Comparison of ENCODE assay signal across 8 cellular contexts in genomic region chr11:43358308-43358669, GRCh38. TPM values are rescaled to one million over a fixed set of nuclear protein-coding genes. Genes with fewer than 3 reads are reported as not detected.
A peak's percentile ranks its signal among the peaks of the same experiment; 100 is the strongest.
DNase-seq lines count a peak whose midpoint lies in the region; ATAC-seq, FAIRE-seq and TF ChIP-seq lines count a peak whose summit lies in the region.

No MANE protein-coding gene starts in this region.

- H3K4me3 ChIP-seq in kidney (ENCODE audit: low read length in 2 of 2) (peak overlapping the region; percentile 84 to 91), thyroid gland (replicated peaks in 1 of 3) (peak overlapping the region; percentile 36 to 70 (median 59))

- H3K4me1 ChIP-seq in kidney (ENCODE audit: control insufficient read depth in 1 of 2, insufficient read depth in 1 of 2, low read depth in 1 of 2, low read length in 2 of 2) (peaks cover 12 to 13% of the 10 kb centered on the region in 2 donors), thyroid gland (peaks cover 36 to 38% of the 10 kb centered on the region in 2 donors)

- no peak for ATAC-seq in activated naive CD8-positive, alpha-beta T cell treated with anti-CD3 and anti-CD28 coated beads, Interleukin-2, amount 10 ng/mL, durations not matched to agents 7 days and 5 days (ENCODE audit: low read depth)
- ATAC-seq in GM18907 (IDR thresholded peaks at IDR 0.05; ENCODE audit: unreplicated experiment) (no peak), HG03442 (IDR thresholded peaks at IDR 0.05; ENCODE audit: unreplicated experiment) (no peak)

- DNase-seq in activated naive CD4-positive, alpha-beta T cell treated with anti-CD3 and anti-CD28 coated beads, Interleukin-2, amount 10 ng/mL, durations not matched to agents 7 days and 5 days, result no peak
- no peak for DNase-seq in activated naive CD4-positive, alpha-beta T cell treated with Interleukin-2 at 50 U/mL for 16 hours
- no peak for DNase-seq in activated naive CD8-positive, alpha-beta T cell treated with anti-CD3 and anti-CD28 coated beads, Interleukin-2, amount 10 ng/mL, durations not matched to agents 7 days and 5 days
- no peak for DNase-seq in kidney
- no peak for DNase-seq in thyroid gland
- no peak for DNase-seq in DMS114 treated with DMSO at 0.1 percent for 48 hours (lab: John Stamatoyannopoulos, UW; ENCODE audit: unreplicated experiment)

- H3K4me3 Mint-ChIP-seq in activated naive CD4-positive, alpha-beta T cell treated with anti-CD3 and anti-CD28 coated beads, Interleukin-2, amount 10 ng/mL, durations not matched to agents 7 days and 5 days, result peak overlapping the region; percentile 94
- peak overlapping the region; percentile 97 for H3K4me3 Mint-ChIP-seq in activated naive CD8-positive, alpha-beta T cell treated with anti-CD3 and anti-CD28 coated beads, Interleukin-2, amount 10 ng/mL, durations not matched to agents 7 days and 5 days

- H3K27ac ChIP-seq in kidney (ENCODE audit: low read depth in 2 of 2, low read length in 2 of 2) (peak overlapping the region in 1 of 2 donors; percentile 92), thyroid gland (peak overlapping the region; percentile 3 to 86 (median 77))

- no peak for TF ChIP-seq POLR2A in thyroid gland (IDR thresholded peaks at IDR 0.05)

- H3K36me3 ChIP-seq in kidney (ENCODE audit: control insufficient read depth in 1 of 2, insufficient read depth in 2 of 2, low read length in 2 of 2) (no peaks in the 10 kb centered on the region), thyroid gland (no peaks in the 10 kb centered on the region)

- WGBS in thyroid gland, 2 donors, result 4 to 5% methylated on average over 7 of the region's 7 CpGs

- no peaks in the 10 kb centered on the region for H3K9me3 Mint-ChIP-seq in activated naive CD4-positive, alpha-beta T cell treated with anti-CD3 and anti-CD28 coated beads, Interleukin-2, amount 10 ng/mL, durations not matched to agents 7 days and 5 days
- H3K9me3 Mint-ChIP-seq in activated naive CD8-positive, alpha-beta T cell treated with anti-CD3 and anti-CD28 coated beads, Interleukin-2, amount 10 ng/mL, durations not matched to agents 7 days and 5 days, result no peaks in the 10 kb centered on the region

- no peak for TF ChIP-seq CTCF in kidney (IDR thresholded peaks at IDR 0.05; ENCODE audit: borderline replicate concordance, extremely low read depth, insufficient read depth)
- no peak for TF ChIP-seq CTCF in thyroid gland (IDR thresholded peaks at IDR 0.05)

- H3K9ac ChIP-seq in kidney (ENCODE audit: low read length in 2 of 2), result peak overlapping the region; percentile 83 to 86

- H3K27me3 Mint-ChIP-seq in activated naive CD4-positive, alpha-beta T cell treated with anti-CD3 and anti-CD28 coated beads, Interleukin-2, amount 10 ng/mL, durations not matched to agents 7 days and 5 days, result peaks cover 4% of the 10 kb centered on the region
- no peaks in the 10 kb centered on the region for H3K27me3 Mint-ChIP-seq in activated naive CD8-positive, alpha-beta T cell treated with anti-CD3 and anti-CD28 coated beads, Interleukin-2, amount 10 ng/mL, durations not matched to agents 7 days and 5 days

- H3K36me3 Mint-ChIP-seq in activated naive CD4-positive, alpha-beta T cell treated with anti-CD3 and anti-CD28 coated beads, Interleukin-2, amount 10 ng/mL, durations not matched to agents 7 days and 5 days, result peaks cover 8% of the 10 kb centered on the region
- peaks cover 2% of the 10 kb centered on the region for H3K36me3 Mint-ChIP-seq in activated naive CD8-positive, alpha-beta T cell treated with anti-CD3 and anti-CD28 coated beads, Interleukin-2, amount 10 ng/mL, durations not matched to agents 7 days and 5 days

- no peak for FAIRE-seq in kidney (lab: Jason Lieb, UNC)

- H3K9me3 ChIP-seq in kidney (ENCODE audit: control insufficient read depth in 1 of 2, low read length in 2 of 2) (no peaks in the 10 kb centered on the region), thyroid gland (no peaks in the 10 kb centered on the region)

- H3K27ac Mint-ChIP-seq in activated naive CD4-positive, alpha-beta T cell treated with anti-CD3 and anti-CD28 coated beads, Interleukin-2, amount 10 ng/mL, durations not matched to agents 7 days and 5 days, result peak overlapping the region; percentile 97
- peak overlapping the region; percentile 97 for H3K27ac Mint-ChIP-seq in activated naive CD8-positive, alpha-beta T cell treated with anti-CD3 and anti-CD28 coated beads, Interleukin-2, amount 10 ng/mL, durations not matched to agents 7 days and 5 days

- CTCF ChIA-PET in activated naive CD4-positive, alpha-beta T cell treated with anti-CD3 and anti-CD28 coated beads, Interleukin-2, amount 10 ng/mL, durations not matched to agents 7 days and 5 days (lab: Charles Lee), result interaction anchor here (2.2 kb wide), 1 partner anchor 46 kb away, joined by 14 read pairs; the partner anchor contains the start of gene API5

- peaks cover 39% of the 10 kb centered on the region for H3K4me1 Mint-ChIP-seq in activated naive CD4-positive, alpha-beta T cell treated with anti-CD3 and anti-CD28 coated beads, Interleukin-2, amount 10 ng/mL, durations not matched to agents 7 days and 5 days
- peaks cover 25% of the 10 kb centered on the region for H3K4me1 Mint-ChIP-seq in activated naive CD8-positive, alpha-beta T cell treated with anti-CD3 and anti-CD28 coated beads, Interleukin-2, amount 10 ng/mL, durations not matched to agents 7 days and 5 days

- intact Hi-C loops in kidney (cut with DNase I), result no loop called here
- intact Hi-C loops in thyroid gland (cut with DNase I), result no loop called here

- no peaks in the 10 kb centered on the region for H3K27me3 ChIP-seq in thyroid gland

- POLR2A ChIA-PET in activated naive CD8-positive, alpha-beta T cell treated with anti-CD3 and anti-CD28 coated beads, Interleukin-2, amount 10 ng/mL, durations not matched to agents 7 days and 5 days (lab: Charles Lee), result interaction anchor here (0.6 to 2.5 kb wide), 11 partner anchors 11 to 322 kb away, joined by 3 to 52 read pairs (median 5); partner anchors contain the start of genes API5 and HSD17B12

RNA-seq across cellular contexts. Expression of gene TTC17, which starts 0.4 kb away (rescaled TPM):
- total RNA-seq in activated naive CD8-positive, alpha-beta T cell treated with anti-CD3 and anti-CD28 coated beads, Interleukin-2, amount 10 ng/mL, durations not matched to agents 7 days and 5 days, result 10 to 100 TPM; 87.6 to 89.6 TPM
- 76.5 TPM for total RNA-seq in kidney
- 26.2 TPM for polyA plus RNA-seq in kidney (ENCODE audit: insufficient read depth, low read depth, low replicate concordance)
- total RNA-seq in thyroid gland, result 100 to 1,000 TPM; 143 to 258 (median 192) TPM

RNA-seq across cellular contexts. Expression of gene API5, which starts 46.5 kb away (rescaled TPM):
- total RNA-seq in activated naive CD8-positive, alpha-beta T cell treated with anti-CD3 and anti-CD28 coated beads, Interleukin-2, amount 10 ng/mL, durations not matched to agents 7 days and 5 days, result 100 to 1,000 TPM; 101 TPM
- total RNA-seq in kidney (89.0 TPM), thyroid gland (100 to 1,000 TPM in 3 of 4 donors, 10 to 100 TPM in 1; 83.2 to 257 (median 143) TPM)
- polyA plus RNA-seq in kidney (ENCODE audit: insufficient read depth, low read depth, low replicate concordance), result 48.5 TPM
